7 cellular contexts compared by ENCODE assay signal in genomic region chr16:5595849-5596248, GRCh38.
"Had no signal": no experiment of that assay in that cellular context is flagged by ENCODE, and none has a peak within 500 bp of the region (broad histone marks: within the 10 kb centered on the region; RNA-seq: fewer than 3 reads in every experiment).

No MANE protein-coding gene starts in this region.

- DNase-seq: IMR-90, KBM-7, KG1 had no signal

- FAIRE-seq: HepG2, HTR-8/SVneo had no signal

- H3K9ac ChIP-seq: KMS-11 had no signal

- H3K4me2 ChIP-seq: KMS-11 had no signal

- H3K27ac ChIP-seq: HL-60, KMS-11 had no signal

- ATAC-seq: HepG2 had no signal
